ENCODE assay signal across 8 cellular contexts in the genomic region with DNA sequence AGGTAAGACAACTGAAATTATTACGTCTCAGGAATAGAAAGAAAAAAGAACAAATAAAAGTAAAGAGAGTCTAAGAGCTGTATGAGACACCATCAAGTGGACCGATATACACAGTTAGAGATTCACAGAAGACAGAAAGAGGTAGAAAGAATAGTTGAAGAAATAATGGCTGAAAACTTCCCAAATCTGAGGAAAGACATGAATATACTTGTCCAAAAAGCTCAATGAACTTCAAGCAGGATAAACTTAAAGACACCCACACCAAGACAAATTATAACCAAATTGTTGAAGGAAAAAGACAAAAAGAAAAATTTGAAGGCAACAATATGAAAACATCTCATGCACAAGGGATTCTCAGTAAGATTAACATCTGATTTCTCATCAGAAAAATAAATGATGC. TPM values are rescaled to one million over a fixed set of nuclear protein-coding genes. Genes with fewer than 3 reads are reported as not detected.
"Had no signal": no experiment of that assay in that cellular context is flagged by ENCODE, and none has a peak within 500 bp of the region (broad histone marks: within the 10 kb centered on the region; RNA-seq: fewer than 3 reads in every experiment).

No MANE protein-coding gene starts in this region.

- ATAC-seq: GM12878 had no signal

- H3K4me3 ChIP-seq: GM12878 had no signal

- DNase-seq: GDM1, GF-D8 had no signal

- FAIRE-seq: G401.6, GM12878, GM12891, GM12892, GM18507, GM19239 had no signal

RNA-seq across cellular contexts. Expression of a gene that starts 19.6 kb away (rescaled TPM):
- total RNA-seq: GM12878 had no signal

RNA-seq across cellular contexts. Expression of a gene that starts 39.4 kb away (rescaled TPM):
- total RNA-seq: GM12878 had no signal
- polyA plus RNA-seq: GM12878 had no signal
